ENCODE assay signal across 8 cellular contexts in the genomic region with DNA sequence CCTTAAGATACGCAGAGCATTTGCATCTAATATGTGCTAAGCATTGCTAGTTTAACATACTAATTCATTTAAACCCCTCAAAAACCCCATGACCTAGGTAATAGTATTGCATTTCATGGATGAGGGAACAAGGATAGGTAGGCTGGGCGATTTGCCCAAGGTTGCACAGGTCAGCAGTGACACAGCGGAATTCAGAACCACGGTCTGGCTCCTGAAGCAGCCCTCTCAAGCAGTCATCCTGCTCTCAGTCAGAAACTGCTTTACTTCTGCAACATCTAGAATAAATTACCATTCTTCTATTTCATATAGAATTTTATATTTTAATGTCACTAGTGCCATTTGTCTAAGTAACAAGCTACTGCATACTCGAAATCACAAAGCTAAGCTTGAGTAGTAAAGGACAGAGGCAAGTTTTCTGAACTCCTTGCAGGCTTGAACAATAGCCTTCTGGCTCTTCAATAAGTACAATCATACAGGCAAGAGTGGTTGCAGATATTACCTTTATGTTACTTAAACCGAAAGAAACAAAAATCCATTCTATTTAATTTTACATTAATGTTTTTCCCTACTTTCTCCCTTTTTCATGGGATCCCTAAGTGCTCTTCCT. TPM values are rescaled to one million over a fixed set of nuclear protein-coding genes. Genes with fewer than 3 reads are reported as not detected.
A peak's percentile ranks its signal among the peaks of the same experiment; 100 is the strongest.
DNase-seq lines count a peak whose midpoint lies in the region; ATAC-seq and TF ChIP-seq lines count a peak whose summit lies in the region.
"Had no signal": no experiment of that assay in that cellular context is flagged by ENCODE, and none has a peak within 500 bp of the region (broad histone marks: within the 10 kb centered on the region; RNA-seq: fewer than 3 reads in every experiment).

No MANE protein-coding gene starts in this region.

- H3K36me3 ChIP-seq in PC-3 (ENCODE audit: low read depth, low read length) (no peaks in the 10 kb centered on the region; the same call in 1 of the 2 replicates), esophagus squamous epithelium (no peaks in the 10 kb centered on the region)

- BruUV-seq in PC-3 (replicated peaks; lab: Mats Ljungman, UMichigan) = no TSS peak

- H3K9me2 ChIP-seq in PC-3 (replicated peaks; ENCODE audit: low read length) = no peaks in the 10 kb centered on the region

- no peak overlapping the region for H3K4me3 ChIP-seq in PC-3 (ENCODE audit: low read length)
- no peak overlapping the region for H3K4me3 ChIP-seq in esophagus squamous epithelium

- TF ChIP-seq POLR2A in esophagus squamous epithelium (IDR thresholded peaks at IDR 0.05) = no peak

- intact Hi-C loops in PC-3 (cut with micrococcal nuclease) (loop anchor here (5.0 to 10.0 kb wide), 2 partner anchors 237 to 300 kb away; no protein-coding TSS in a partner anchor), esophagus squamous epithelium (cut with DNase I) (loop anchor here (5.0 kb wide), 1 partner anchor 118 kb away; no protein-coding TSS in a partner anchor)

- H3K4me2 ChIP-seq in PC-3 (ENCODE audit: low read length) = no peak overlapping the region

- DNase-seq in PC-3 (peak; percentile 55), midbrain (lab: John Stamatoyannopoulos, UW) (peak; percentile 50), esophagus squamous epithelium (lab: John Stamatoyannopoulos, UW) (no peak), NCI-H1048 (lab: John Stamatoyannopoulos, UW) (no peak)

- no peak overlapping the region for H3K9ac ChIP-seq in PC-3 (ENCODE audit: low read length)

- no peaks in the 10 kb centered on the region for H3K79me2 ChIP-seq in PC-3 (ENCODE audit: low read length)

- WGBS in esophagus squamous epithelium, 2 donors = 44 to 53% methylated on average over 6 of the region's 6 CpGs

- POLR2A ChIA-PET in PC-3 (lab: Charles Lee; ENCODE audit: unreplicated experiment) = no interaction called here

- H4K20me1 ChIP-seq in PC-3 (ENCODE audit: low read length) = no peaks in the 10 kb centered on the region

- H3F3A ChIP-seq in PC-3 (ENCODE audit: low read length, unreplicated experiment) = no peaks in the 10 kb centered on the region

- H3K27me3 ChIP-seq in PC-3 (ENCODE audit: low read length) (no peaks in the 10 kb centered on the region), esophagus squamous epithelium (peaks cover 0 to 19% (median 0%) of the 10 kb centered on the region in 4 donors)

- no peak overlapping the region for H2AFZ ChIP-seq in PC-3 (ENCODE audit: low read length)

- H3K9me3 ChIP-seq in PC-3 (ENCODE audit: low read length) (no peaks in the 10 kb centered on the region), esophagus squamous epithelium (no peaks in the 10 kb centered on the region)

- CTCF ChIA-PET in PC-3 (lab: Charles Lee) = no interaction called here

- ATAC-seq in GM18873 (IDR thresholded peaks at IDR 0.05; ENCODE audit: low FRiP score, unreplicated experiment) (peak; percentile 32), HG02588 (IDR thresholded peaks at IDR 0.05; ENCODE audit: unreplicated experiment) (peak; percentile 22), PC-3 (no peak), GM18498 (IDR thresholded peaks at IDR 0.05; ENCODE audit: unreplicated experiment) (no peak)

- TF ChIP-seq CTCF in PC-3 (conservative IDR thresholded peaks at IDR 0.05; ENCODE audit: low read depth, low read length) (no peak), esophagus squamous epithelium (IDR thresholded peaks at IDR 0.05) (no peak)

- peaks cover 14% of the 10 kb centered on the region; the same call in 1 of the 2 replicates for H3K4me1 ChIP-seq in PC-3 (ENCODE audit: insufficient read depth, low read length)
- H3K4me1 ChIP-seq in esophagus squamous epithelium = peaks cover 0 to 7% (median 5%) of the 10 kb centered on the region in 3 donors

- H3K27ac ChIP-seq in PC-3 (ENCODE audit: low read length) (no peak overlapping the region), esophagus squamous epithelium (no peak overlapping the region)

RNA-seq across cellular contexts. Expression of a gene that starts 0.6 kb away (rescaled TPM):
- not detected in 2 replicates for total RNA-seq in PC-3 (2014; rRNA removed)
- total RNA-seq in esophagus squamous epithelium = 1 to 10 TPM in 2 of 4 donors, under 1 TPM in 2; 0.15 to 4.0 (median 2.5) TPM
- total RNA-seq: lung microvascular endothelial cell had no signal

RNA-seq across cellular contexts. Expression of a gene that starts 32.5 kb away (rescaled TPM):
- 12.9 and 14.9 TPM in 2 replicates for total RNA-seq in PC-3 (2014; rRNA removed)
- total RNA-seq in esophagus squamous epithelium = 10 to 100 TPM in 3 of 4 donors, 1 to 10 TPM in 1; 9.4 to 34.7 (median 13.9) TPM

Comparison
In these comparisons a context has a peak if more than half of its experiments do, and no peak if none do; other contexts are left out.
1. ATAC-seq: peak in GM18873 (single experiment) and HG02588 (single experiment); none in PC-3 (single experiment) and GM18498 (single experiment).
2. DNase-seq: peak in PC-3 (single experiment) and midbrain (single experiment); none in esophagus squamous epithelium (single experiment) and NCI-H1048 (single experiment).